Comparison of ENCODE assay signal across 1 cellular context in the genomic region with DNA sequence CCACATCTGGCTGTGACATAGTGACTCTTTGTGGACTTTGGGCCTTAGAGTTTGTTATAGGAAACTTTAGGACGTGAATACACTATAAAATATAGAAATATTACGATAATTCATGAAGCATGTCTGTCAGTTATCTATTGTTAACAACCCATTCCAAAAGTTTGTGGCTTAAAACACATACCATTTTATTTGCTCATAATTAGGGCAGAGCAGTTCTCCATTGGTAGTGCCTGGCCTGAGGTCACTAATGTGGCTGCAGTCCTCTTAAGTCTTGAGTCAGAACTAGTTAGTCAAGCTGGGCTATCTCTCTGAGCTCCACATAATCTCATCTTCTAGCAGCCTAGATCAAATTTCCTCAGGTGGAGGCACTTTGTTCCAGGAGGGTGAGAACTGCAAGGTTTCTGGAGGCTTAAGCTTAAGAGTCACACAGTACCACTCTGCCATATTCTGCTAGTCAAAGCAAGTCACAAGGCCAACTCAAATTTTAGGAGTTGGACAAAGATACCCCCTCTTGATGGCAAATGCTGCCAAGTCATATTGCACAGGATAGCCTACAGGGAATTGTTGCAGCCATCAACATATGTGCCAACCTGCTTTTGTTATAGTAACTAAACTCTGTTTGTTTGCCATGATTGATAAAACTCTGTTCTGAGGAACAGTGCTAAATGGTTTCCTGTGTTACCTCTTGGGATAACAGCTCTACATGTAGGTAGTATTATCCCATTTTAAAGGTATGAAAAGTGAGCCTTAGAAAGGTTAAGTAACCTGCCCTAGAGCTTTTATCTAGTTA.
TF ChIP-seq lines count a peak whose summit lies in the region.

No MANE protein-coding gene starts in this region.

TF ChIP-seq in GM23338, 12 proteins besides CTCF, POLR2A, EP300 and RAD21 (continued from another document):
- TF ChIP-seq, protein P1, sequence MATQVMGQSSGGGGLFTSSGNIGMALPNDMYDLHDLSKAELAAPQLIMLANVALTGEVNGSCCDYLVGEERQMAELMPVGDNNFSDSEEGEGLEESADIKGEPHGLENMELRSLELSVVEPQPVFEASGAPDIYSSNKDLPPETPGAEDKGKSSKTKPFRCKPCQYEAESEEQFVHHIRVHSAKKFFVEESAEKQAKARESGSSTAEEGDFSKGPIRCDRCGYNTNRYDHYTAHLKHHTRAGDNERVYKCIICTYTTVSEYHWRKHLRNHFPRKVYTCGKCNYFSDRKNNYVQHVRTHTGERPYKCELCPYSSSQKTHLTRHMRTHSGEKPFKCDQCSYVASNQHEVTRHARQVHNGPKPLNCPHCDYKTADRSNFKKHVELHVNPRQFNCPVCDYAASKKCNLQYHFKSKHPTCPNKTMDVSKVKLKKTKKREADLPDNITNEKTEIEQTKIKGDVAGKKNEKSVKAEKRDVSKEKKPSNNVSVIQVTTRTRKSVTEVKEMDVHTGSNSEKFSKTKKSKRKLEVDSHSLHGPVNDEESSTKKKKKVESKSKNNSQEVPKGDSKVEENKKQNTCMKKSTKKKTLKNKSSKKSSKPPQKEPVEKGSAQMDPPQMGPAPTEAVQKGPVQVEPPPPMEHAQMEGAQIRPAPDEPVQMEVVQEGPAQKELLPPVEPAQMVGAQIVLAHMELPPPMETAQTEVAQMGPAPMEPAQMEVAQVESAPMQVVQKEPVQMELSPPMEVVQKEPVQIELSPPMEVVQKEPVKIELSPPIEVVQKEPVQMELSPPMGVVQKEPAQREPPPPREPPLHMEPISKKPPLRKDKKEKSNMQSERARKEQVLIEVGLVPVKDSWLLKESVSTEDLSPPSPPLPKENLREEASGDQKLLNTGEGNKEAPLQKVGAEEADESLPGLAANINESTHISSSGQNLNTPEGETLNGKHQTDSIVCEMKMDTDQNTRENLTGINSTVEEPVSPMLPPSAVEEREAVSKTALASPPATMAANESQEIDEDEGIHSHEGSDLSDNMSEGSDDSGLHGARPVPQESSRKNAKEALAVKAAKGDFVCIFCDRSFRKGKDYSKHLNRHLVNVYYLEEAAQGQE (IDR thresholded peaks at IDR 0.05; ENCODE audit: unreplicated experiment): no peak
- TF ChIP-seq, protein P2, sequence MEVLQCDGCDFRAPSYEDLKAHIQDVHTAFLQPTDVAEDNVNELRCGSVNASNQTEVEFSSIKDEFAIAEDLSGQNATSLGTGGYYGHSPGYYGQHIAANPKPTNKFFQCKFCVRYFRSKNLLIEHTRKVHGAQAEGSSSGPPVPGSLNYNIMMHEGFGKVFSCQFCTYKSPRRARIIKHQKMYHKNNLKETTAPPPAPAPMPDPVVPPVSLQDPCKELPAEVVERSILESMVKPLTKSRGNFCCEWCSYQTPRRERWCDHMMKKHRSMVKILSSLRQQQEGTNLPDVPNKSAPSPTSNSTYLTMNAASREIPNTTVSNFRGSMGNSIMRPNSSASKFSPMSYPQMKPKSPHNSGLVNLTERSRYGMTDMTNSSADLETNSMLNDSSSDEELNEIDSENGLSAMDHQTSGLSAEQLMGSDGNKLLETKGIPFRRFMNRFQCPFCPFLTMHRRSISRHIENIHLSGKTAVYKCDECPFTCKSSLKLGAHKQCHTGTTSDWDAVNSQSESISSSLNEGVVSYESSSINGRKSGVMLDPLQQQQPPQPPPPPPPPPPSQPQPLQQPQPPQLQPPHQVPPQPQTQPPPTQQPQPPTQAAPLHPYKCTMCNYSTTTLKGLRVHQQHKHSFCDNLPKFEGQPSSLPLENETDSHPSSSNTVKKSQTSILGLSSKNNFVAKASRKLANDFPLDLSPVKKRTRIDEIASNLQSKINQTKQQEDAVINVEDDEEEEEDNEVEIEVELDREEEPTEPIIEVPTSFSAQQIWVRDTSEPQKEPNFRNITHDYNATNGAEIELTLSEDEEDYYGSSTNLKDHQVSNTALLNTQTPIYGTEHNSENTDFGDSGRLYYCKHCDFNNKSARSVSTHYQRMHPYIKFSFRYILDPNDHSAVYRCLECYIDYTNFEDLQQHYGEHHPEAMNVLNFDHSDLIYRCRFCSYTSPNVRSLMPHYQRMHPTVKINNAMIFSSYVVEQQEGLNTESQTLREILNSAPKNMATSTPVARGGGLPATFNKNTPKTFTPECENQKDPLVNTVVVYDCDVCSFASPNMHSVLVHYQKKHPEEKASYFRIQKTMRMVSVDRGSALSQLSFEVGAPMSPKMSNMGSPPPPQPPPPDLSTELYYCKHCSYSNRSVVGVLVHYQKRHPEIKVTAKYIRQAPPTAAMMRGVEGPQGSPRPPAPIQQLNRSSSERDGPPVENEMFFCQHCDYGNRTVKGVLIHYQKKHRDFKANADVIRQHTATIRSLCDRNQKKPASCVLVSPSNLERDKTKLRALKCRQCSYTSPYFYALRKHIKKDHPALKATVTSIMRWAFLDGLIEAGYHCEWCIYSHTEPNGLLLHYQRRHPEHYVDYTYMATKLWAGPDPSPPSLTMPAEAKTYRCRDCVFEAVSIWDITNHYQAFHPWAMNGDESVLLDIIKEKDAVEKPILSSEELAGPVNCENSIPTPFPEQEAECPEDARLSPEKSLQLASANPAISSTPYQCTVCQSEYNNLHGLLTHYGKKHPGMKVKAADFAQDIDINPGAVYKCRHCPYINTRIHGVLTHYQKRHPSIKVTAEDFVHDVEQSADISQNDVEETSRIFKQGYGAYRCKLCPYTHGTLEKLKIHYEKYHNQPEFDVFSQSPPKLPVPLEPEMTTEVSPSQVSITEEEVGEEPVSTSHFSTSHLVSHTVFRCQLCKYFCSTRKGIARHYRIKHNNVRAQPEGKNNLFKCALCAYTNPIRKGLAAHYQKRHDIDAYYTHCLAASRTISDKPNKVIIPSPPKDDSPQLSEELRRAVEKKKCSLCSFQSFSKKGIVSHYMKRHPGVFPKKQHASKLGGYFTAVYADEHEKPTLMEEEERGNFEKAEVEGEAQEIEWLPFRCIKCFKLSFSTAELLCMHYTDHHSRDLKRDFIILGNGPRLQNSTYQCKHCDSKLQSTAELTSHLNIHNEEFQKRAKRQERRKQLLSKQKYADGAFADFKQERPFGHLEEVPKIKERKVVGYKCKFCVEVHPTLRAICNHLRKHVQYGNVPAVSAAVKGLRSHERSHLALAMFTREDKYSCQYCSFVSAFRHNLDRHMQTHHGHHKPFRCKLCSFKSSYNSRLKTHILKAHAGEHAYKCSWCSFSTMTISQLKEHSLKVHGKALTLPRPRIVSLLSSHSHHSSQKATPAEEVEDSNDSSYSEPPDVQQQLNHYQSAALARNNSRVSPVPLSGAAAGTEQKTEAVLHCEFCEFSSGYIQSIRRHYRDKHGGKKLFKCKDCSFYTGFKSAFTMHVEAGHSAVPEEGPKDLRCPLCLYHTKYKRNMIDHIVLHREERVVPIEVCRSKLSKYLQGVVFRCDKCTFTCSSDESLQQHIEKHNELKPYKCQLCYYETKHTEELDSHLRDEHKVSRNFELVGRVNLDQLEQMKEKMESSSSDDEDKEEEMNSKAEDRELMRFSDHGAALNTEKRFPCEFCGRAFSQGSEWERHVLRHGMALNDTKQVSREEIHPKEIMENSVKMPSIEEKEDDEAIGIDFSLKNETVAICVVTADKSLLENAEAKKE (CRISPR knock-in tag; IDR thresholded peaks at IDR 0.05): no peak
